ENCODE assay signal across 34 cellular contexts in the genomic region with DNA sequence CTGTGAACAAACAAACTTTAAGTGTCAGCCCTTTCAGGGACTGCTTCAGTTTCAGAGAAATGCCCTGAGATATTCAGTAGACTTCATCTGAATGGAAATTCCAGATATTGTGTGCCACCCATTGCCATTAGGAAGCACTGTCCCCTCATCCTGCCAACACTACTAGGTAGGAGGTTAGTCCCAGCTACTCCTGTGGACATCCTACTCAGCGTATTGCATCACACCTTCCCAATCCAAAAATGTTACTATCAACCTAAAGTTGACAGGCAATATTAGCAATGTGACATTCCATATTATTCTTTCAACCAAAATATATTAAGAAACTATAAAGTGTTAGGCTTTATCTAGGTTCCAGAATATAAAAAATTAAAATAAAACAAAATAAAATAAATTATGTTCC.
"Had no signal": no experiment of that assay in that cellular context is flagged by ENCODE, and none has a peak within 500 bp of the region (broad histone marks: within the 10 kb centered on the region; RNA-seq: fewer than 3 reads in every experiment).

No MANE protein-coding gene starts in this region.

- H3K4me3 ChIP-seq: adrenal gland, ascending aorta, body of pancreas, breast epithelium, cardiac muscle cell had no signal

- H3K4me1 ChIP-seq: adrenal gland, ascending aorta, body of pancreas, breast epithelium had no signal

- ATAC-seq: activated naive CD4-positive, alpha-beta T cell treated with anti-CD3 and anti-CD28 coated beads, Interleukin-2, amount 50 U/mL, for 72 hours; activated naive CD8-positive, alpha-beta T cell treated with anti-CD3 and anti-CD28 coated beads, Interleukin-2, amount 50 U/mL, for 24 hours; activated T-cell treated with anti-CD3 and anti-CD28 coated beads, Interleukin-2, amount 50 U/mL, for 4 hours; activated T-cell treated with anti-CD3 and anti-CD28 coated beads, Interleukin-2, amount 50 U/mL, for 72 hours; activated T-helper 17 cell treated with anti-CD3 and anti-CD28 coated beads, Interleukin-2, amount 50 U/mL, for 72 hours; body of pancreas had no signal

- H3K27me3 ChIP-seq: adrenal gland, ascending aorta, body of pancreas, brain microvascular endothelial cell, breast epithelium, cardiac muscle cell had no signal

- H3K9me3 ChIP-seq: adrenal gland, body of pancreas, breast epithelium had no signal

- FAIRE-seq: astrocyte, bronchial epithelial cell had no signal

- H3K36me3 ChIP-seq: adrenal gland, ascending aorta, brain microvascular endothelial cell, breast epithelium, cardiac muscle cell had no signal

- DNase-seq: activated effector memory CD4-positive, alpha-beta T cell treated with anti-CD3 and anti-CD28 coated beads, Interleukin-2, amount 50 U/mL, for 16 hours; activated effector memory CD4-positive, alpha-beta T cell treated with Interleukin-2 at 50 U/mL for 16 hours; activated gamma-delta T cell; activated gamma-delta T cell treated with Interleukin-2 at 50 U/mL for 16 hours; activated naive CD4-positive, alpha-beta T cell; activated naive CD4-positive, alpha-beta T cell treated with anti-CD3 and anti-CD28 coated beads for 36 hours; activated naive CD4-positive, alpha-beta T cell treated with anti-CD3 and anti-CD28 coated beads, Interleukin-2, amount 10 ng/mL, durations not matched to agents 7 days and 5 days; activated naive CD4-positive, alpha-beta T cell treated with anti-CD3 and anti-CD28 coated beads, Interleukin-2, amount 50 U/mL, for 16 hours; activated naive CD4-positive, alpha-beta T cell treated with Interleukin-2 at 50 U/mL for 16 hours; activated naive CD8-positive, alpha-beta T cell treated with anti-CD3 and anti-CD28 coated beads for 36 hours; activated naive CD8-positive, alpha-beta T cell treated with anti-CD3 and anti-CD28 coated beads, Interleukin-2, amount 10 ng/mL, durations not matched to agents 7 days and 5 days; activated naive CD8-positive, alpha-beta T cell treated with anti-CD3 and anti-CD28 coated beads, Interleukin-2, amount 50 U/mL, for 24 hours; activated T-cell treated with anti-CD3 and anti-CD28 coated beads, Interleukin-2, amount 50 U/mL, for 1 hour; activated T-cell treated with anti-CD3 and anti-CD28 coated beads, Interleukin-2, amount 50 U/mL, for 24 hours; activated T-cell treated with anti-CD3 and anti-CD28 coated beads, Interleukin-2, amount 50 U/mL, for 4 hours; activated T-cell treated with anti-CD3 and anti-CD28 coated beads, Interleukin-2, amount 50 U/mL, for 48 hours; activated T-cell treated with anti-CD3 and anti-CD28 coated beads, Interleukin-2, amount 50 U/mL, for 72 hours; adrenal gland; amniotic stem cell; amygdala; anterior cingulate cortex; aorta; body of pancreas; brain microvascular endothelial cell; caudate nucleus; central memory CD4-positive, alpha-beta T cell; cerebellar nuclear complex had no signal

- H3K27ac ChIP-seq: adrenal gland, ascending aorta, body of pancreas, brain microvascular endothelial cell, breast epithelium, cardiac muscle cell had no signal
